In the genomic region with DNA sequence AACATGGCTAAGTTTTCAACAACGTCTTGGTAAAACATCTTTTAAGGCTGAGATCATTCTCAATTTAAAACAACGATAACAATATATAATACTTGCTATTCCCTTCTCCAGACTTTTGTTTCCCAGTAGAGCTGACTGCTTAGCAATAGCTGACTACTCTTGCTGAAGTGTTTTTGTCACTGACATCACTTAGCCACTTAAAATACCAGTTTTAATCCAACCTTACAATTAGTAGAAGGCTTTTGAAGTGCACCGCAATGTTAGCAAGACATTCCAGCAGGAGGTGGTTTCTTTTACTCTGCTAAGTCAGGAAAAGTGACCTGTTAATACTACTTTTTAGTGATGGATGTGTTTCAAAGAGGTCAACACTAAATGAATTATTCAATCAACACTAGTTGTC, we compare ENCODE assay signal across 18 cellular contexts. TPM values are rescaled to one million over a fixed set of nuclear protein-coding genes. Genes with fewer than 3 reads are reported as not detected.
DNase-seq lines count a peak whose midpoint lies in the region; ATAC-seq, FAIRE-seq and TF ChIP-seq lines count a peak whose summit lies in the region.
"Had no signal": no experiment of that assay in that cellular context is flagged by ENCODE, and none has a peak within 500 bp of the region (broad histone marks: within the 10 kb centered on the region; RNA-seq: fewer than 3 reads in every experiment).

No MANE protein-coding gene starts in this region.

- H2BK5ac ChIP-seq in H9 (ENCODE audit: insufficient read length, low read length), result no peak overlapping the region

- H3T11ph ChIP-seq in H9 (ENCODE audit: low read length), result no peak overlapping the region

- no peak overlapping the region for H3K23ac ChIP-seq in H9 (ENCODE audit: insufficient read length, low read depth, low read length)

- H3K79me1 ChIP-seq in H9 (ENCODE audit: insufficient read depth, low read depth, low read length, poor library complexity, severe bottlenecking), result no peaks in the 10 kb centered on the region

- no peak overlapping the region for H3K27ac Mint-ChIP-seq in H9
- H3K27ac Mint-ChIP-seq: CD4-positive, alpha-beta T cell had no signal

- no peak overlapping the region for H3K56ac ChIP-seq in H9 (ENCODE audit: insufficient read length, low read depth, low read length)

- H3K18ac ChIP-seq in H9 (ENCODE audit: insufficient read length, low read depth, low read length), result no peak overlapping the region

- DNase-seq in H54 (ENCODE audit: insufficient read length, low spot score) (no peak), astrocyte of the hippocampus (ENCODE audit: low read depth, low spot score) (peak; percentile 46), left ventricle myocardium superior (no peak), gastrocnemius medialis (no peak), H9 (no peak), GM10266 (ENCODE audit: extremely low spot score) (no peak), superior temporal gyrus (ENCODE audit: extremely low spot score) (no peak)
- DNase-seq: Calu3; CD4-positive, alpha-beta T cell; NCI-H1417 treated with DMSO at 0.1 percent for 48 hours; NCI-H2029; NCI-H510A; NCI-H774; SIG-M5 had no signal

- H3K4me1 Mint-ChIP-seq in H9, result peaks cover 12% of the 10 kb centered on the region in 2 experiments

- H3K36me3 Mint-ChIP-seq in H9 (ENCODE audit: insufficient read depth in 1 of 3, low read depth in 3 of 3), result no peaks in the 10 kb centered on the region

- in situ Hi-C loops in gastrocnemius medialis (cut with MboI; ENCODE audit: low sequenced_read_pairs in 4 of 4), result no loop called here

- no peak overlapping the region for H2BK15ac ChIP-seq in H9 (ENCODE audit: low read depth, low read length)

- H3K4me3 ChIP-seq in gastrocnemius medialis, result no peak overlapping the region
- H3K4me3 ChIP-seq: A549, HAP-1 had no signal

- no peaks in the 10 kb centered on the region for H4K20me1 ChIP-seq in H9 (ENCODE audit: control insufficient read depth, insufficient read depth, insufficient read length)

- H3K4ac ChIP-seq in H9 (ENCODE audit: low read depth, low read length), result no peak overlapping the region

- H2AFZ ChIP-seq in H9 (ENCODE audit: low read length), result no peak overlapping the region

- peak; percentile 33 for FAIRE-seq in H54 (lab: Jason Lieb, UNC)
- FAIRE-seq: A549 had no signal

- no peaks in the 10 kb centered on the region for H3K36me3 ChIP-seq in gastrocnemius medialis
- H3K36me3 ChIP-seq: HAP-1 had no signal

- peak overlapping the region; percentile 64 to 86 (median 78) for H3K27ac ChIP-seq in gastrocnemius medialis
- no peak overlapping the region for H3K27ac ChIP-seq in H9 (ENCODE audit: insufficient read length, low read depth, low read length)
- H3K27ac ChIP-seq: A549, HL-60 had no signal

- no peak overlapping the region for H3K4me3 Mint-ChIP-seq in H9
- H3K4me3 Mint-ChIP-seq: CD4-positive, alpha-beta T cell had no signal

- no peak overlapping the region for H2BK120ac ChIP-seq in H9 (ENCODE audit: low read depth, low read length, poor library complexity, severe bottlenecking)

- H3K27me3 ChIP-seq in gastrocnemius medialis, result no peaks in the 10 kb centered on the region
- H3K27me3 ChIP-seq in H9 (ENCODE audit: insufficient read depth, low read length), result no peaks in the 10 kb centered on the region

- no peak overlapping the region for H3K14ac ChIP-seq in H9 (ENCODE audit: insufficient read depth, low read length)

- H3K23me2 ChIP-seq in H9 (ENCODE audit: insufficient read length, low read depth, low read length, poor library complexity, severe bottlenecking), result no peaks in the 10 kb centered on the region

- H3K4me2 ChIP-seq in H9 (ENCODE audit: insufficient read depth, insufficient read length, low read length), result no peak overlapping the region
- H3K4me2 ChIP-seq: A549 had no signal

- TF ChIP-seq CTCF in gastrocnemius medialis (IDR thresholded peaks at IDR 0.05 in 4 of 5, conservative IDR thresholded peaks at IDR 0.05 in 1 of 5), result no peak
- no peak for TF ChIP-seq CTCF in H9 (conservative IDR thresholded peaks at IDR 0.05)
- no peak for TF ChIP-seq CTCF in GM10266 (IDR thresholded peaks at IDR 0.05; ENCODE audit: control insufficient read depth, insufficient read depth, low read depth, missing control alignments)

- H3K4me1 ChIP-seq in gastrocnemius medialis (peaks cover 17 to 25% of the 10 kb centered on the region in 2 donors), H9 (ENCODE audit: insufficient read depth, low read length) (no peaks in the 10 kb centered on the region)
- H3K4me1 ChIP-seq: A549 had no signal

- H4K5ac ChIP-seq in H9 (ENCODE audit: insufficient read length, low read depth, low read length), result no peak overlapping the region

- ATAC-seq in left ventricle myocardium superior (peak; percentile 86), gastrocnemius medialis (no peak)
- ATAC-seq: A549, SK-N-SH treated with all-trans-retinoic acid at 6 μM for 48 hours had no signal

- no peak overlapping the region for H2BK12ac ChIP-seq in H9 (ENCODE audit: insufficient read length, low read depth, low read length)

- H3K79me2 ChIP-seq in H9 (ENCODE audit: insufficient read depth, low read length), result no peaks in the 10 kb centered on the region

- no peak overlapping the region for H2AK5ac ChIP-seq in H9 (ENCODE audit: insufficient read length, low read length)

- WGBS in H9 (ENCODE audit: extremely low coverage, insufficient read length, low lambda C conversion rate), result no CpG with 5 or more reads among the region's 3 CpGs

- no peak overlapping the region for H4K8ac ChIP-seq in H9 (replicated peaks; ENCODE audit: insufficient read length, low read depth, low read length)

- H3K9me3 ChIP-seq in gastrocnemius medialis, result peaks cover 0 to 3% (median 0%) of the 10 kb centered on the region in 3 donors
- H3K9me3 ChIP-seq in H9 (ENCODE audit: control insufficient read depth, low read depth, low read length), result no peaks in the 10 kb centered on the region
- H3K9me3 ChIP-seq: A549, HAP-1 had no signal

- no peak overlapping the region for H2BK20ac ChIP-seq in H9 (ENCODE audit: low read depth, low read length, poor library complexity, severe bottlenecking)

- H3K9ac ChIP-seq in H9 (ENCODE audit: extremely low read depth, insufficient read length, low read length), result no peak overlapping the region

- TF ChIP-seq POLR2A in H54 (IDR thresholded peaks at IDR 0.05; ENCODE audit: low read depth, low read length) (no peak), gastrocnemius medialis (IDR thresholded peaks at IDR 0.05) (no peak)

- no peak overlapping the region for H4K91ac ChIP-seq in H9 (ENCODE audit: insufficient read length, low read depth, low read length)

- H3K27me3 Mint-ChIP-seq in H9 (ENCODE audit: low read depth), result no peaks in the 10 kb centered on the region

- intact Hi-C loops in left ventricle myocardium superior (cut with micrococcal nuclease), result no loop called here
- intact Hi-C loops in gastrocnemius medialis (cut with DNase I; ENCODE audit: low total_unique reads), result no loop called here

- no peaks in the 10 kb centered on the region for H3K9me3 Mint-ChIP-seq in H9
- H3K9me3 Mint-ChIP-seq: CD4-positive, alpha-beta T cell had no signal

RNA-seq across cellular contexts. Expression of a gene that starts 28.7 kb away (rescaled TPM):
- total RNA-seq in left ventricle myocardium superior, result 72.4 TPM
- total RNA-seq in gastrocnemius medialis, result 100 to 1,000 TPM; 127 to 319 (median 239) TPM
- total RNA-seq in H9 (2021), result 13.2 and 13.8 TPM in 2 replicates
